In genomic region chr16:77467929-77468328, GRCh38 we compare ENCODE assay signal across 18 cellular contexts. TPM values are rescaled to one million over a fixed set of nuclear protein-coding genes. Genes with fewer than 3 reads are reported as not detected.
DNase-seq lines count a peak whose midpoint lies in the region; ATAC-seq and TF ChIP-seq lines count a peak whose summit lies in the region.
"Had no signal": no experiment of that assay in that cellular context is flagged by ENCODE, and none has a peak within 500 bp of the region (broad histone marks: within the 10 kb centered on the region; RNA-seq: fewer than 3 reads in every experiment).

No MANE protein-coding gene starts in this region.

- no peaks in the 10 kb centered on the region for H3K36me3 Mint-ChIP-seq in glutamatergic neuron (ENCODE audit: unreplicated experiment)
- no peaks in the 10 kb centered on the region for H3K36me3 Mint-ChIP-seq in CD8-positive, alpha-beta memory T cell
- H3K36me3 Mint-ChIP-seq: CD14-positive monocyte; CD4-positive, alpha-beta memory T cell; IgD-negative memory B cell had no signal

- peaks cover 0 to 21% (median 10%) of the 10 kb centered on the region in 10 experiments; a peak in 11 of 20 replicates for H3K4me1 ChIP-seq in BLaER1 treated with 17β-estradiol and CSF1 and Interleukin-3, amounts not matched to agents 10 nM and 100 nM
- H3K4me1 ChIP-seq in Karpas-422 (ENCODE audit: low read length) (no peaks in the 10 kb centered on the region), right cardiac atrium (ENCODE audit: control insufficient read depth, insufficient read depth, low read length) (no peaks in the 10 kb centered on the region)
- no peaks in the 10 kb centered on the region for H3K4me1 ChIP-seq in CD8-positive, alpha-beta memory T cell (ENCODE audit: insufficient read depth, low read length)
- H3K4me1 ChIP-seq: BE2C, HAP-1 had no signal

- H3K4me2 ChIP-seq in BLaER1 treated with 17β-estradiol and CSF1 and Interleukin-3, amounts not matched to agents 10 nM and 100 nM, result peak overlapping the region in 9 of 11 experiments; percentile 4 to 67 (median 36); a peak in 14 of 22 replicates
- no peak overlapping the region for H3K4me2 ChIP-seq in Karpas-422 (ENCODE audit: low read depth, low read length, poor library complexity, severe bottlenecking)

- H3K27me3 ChIP-seq in BLaER1 treated with 17β-estradiol and CSF1 and Interleukin-3, amounts not matched to agents 10 nM and 100 nM, result no peaks in the 10 kb centered on the region
- H3K27me3 ChIP-seq in Karpas-422 (ENCODE audit: low read length), result no peaks in the 10 kb centered on the region
- no peaks in the 10 kb centered on the region for H3K27me3 ChIP-seq in CD8-positive, alpha-beta memory T cell (ENCODE audit: insufficient read depth, low read length, poor library complexity, severe bottlenecking)
- H3K27me3 ChIP-seq in right cardiac atrium (ENCODE audit: control insufficient read depth, insufficient read depth), result no peaks in the 10 kb centered on the region
- H3K27me3 ChIP-seq: BE2C had no signal

- H3K27me3 Mint-ChIP-seq in glutamatergic neuron (ENCODE audit: unreplicated experiment), result peaks cover 3% of the 10 kb centered on the region
- peaks cover 0 to 5% of the 10 kb centered on the region in 2 donors for H3K27me3 Mint-ChIP-seq in CD8-positive, alpha-beta memory T cell
- H3K27me3 Mint-ChIP-seq: IgD-negative memory B cell had no signal

- peaks cover 3% of the 10 kb centered on the region for H3K9me3 Mint-ChIP-seq in glutamatergic neuron (ENCODE audit: unreplicated experiment)
- peaks cover 0 to 3% (median 0%) of the 10 kb centered on the region in 5 donors for H3K9me3 Mint-ChIP-seq in CD8-positive, alpha-beta memory T cell

- intact Hi-C loops in right cardiac atrium (cut with DNase I), result no loop called here

- H3K36me3 ChIP-seq in BLaER1 treated with 17β-estradiol and CSF1 and Interleukin-3, amounts not matched to agents 10 nM and 100 nM, result no peaks in the 10 kb centered on the region
- no peaks in the 10 kb centered on the region for H3K36me3 ChIP-seq in Karpas-422 (ENCODE audit: insufficient read depth, low read length)
- no peaks in the 10 kb centered on the region for H3K36me3 ChIP-seq in CD8-positive, alpha-beta memory T cell (ENCODE audit: insufficient read depth, low read length)
- H3K36me3 ChIP-seq: BE2C, HAP-1 had no signal

- no peak for ATAC-seq in right cardiac atrium
- ATAC-seq: HepG2 had no signal

- no peaks in the 10 kb centered on the region for H3K9me3 ChIP-seq in BLaER1 treated with 17β-estradiol and CSF1 and Interleukin-3, amounts not matched to agents 10 nM and 100 nM (replicated peaks in 1 of 11)
- H3K9me3 ChIP-seq in Karpas-422 (ENCODE audit: low read length) (no peaks in the 10 kb centered on the region), right cardiac atrium (ENCODE audit: control insufficient read depth, low read length) (no peaks in the 10 kb centered on the region)
- no peaks in the 10 kb centered on the region for H3K9me3 ChIP-seq in CD8-positive, alpha-beta memory T cell (ENCODE audit: low read length)
- H3K9me3 ChIP-seq: BE2C, HAP-1 had no signal

- no peak for TF ChIP-seq CTCF in glutamatergic neuron (IDR thresholded peaks at IDR 0.05; ENCODE audit: partially characterized antibody, unreplicated experiment)

- H2AFZ ChIP-seq in Karpas-422 (ENCODE audit: low read length), result no peak overlapping the region

- H3K4me1 Mint-ChIP-seq in glutamatergic neuron (ENCODE audit: low read depth, unreplicated experiment), result peaks cover 23% of the 10 kb centered on the region
- H3K4me1 Mint-ChIP-seq in CD8-positive, alpha-beta memory T cell, result no peaks in the 10 kb centered on the region
- H3K4me1 Mint-ChIP-seq: CD14-positive monocyte; CD4-positive, alpha-beta memory T cell; IgD-negative memory B cell had no signal

- no peak overlapping the region for H3K4me3 ChIP-seq in BLaER1 treated with 17β-estradiol and CSF1 and Interleukin-3, amounts not matched to agents 10 nM and 100 nM
- no peak overlapping the region for H3K4me3 ChIP-seq in Karpas-422 (ENCODE audit: low read length)
- H3K4me3 ChIP-seq in CD8-positive, alpha-beta memory T cell (ENCODE audit: low read length), result no peak overlapping the region
- H3K4me3 ChIP-seq in right cardiac atrium (ENCODE audit: low read length), result no peak overlapping the region
- H3K4me3 ChIP-seq: HAP-1 had no signal

- H3K27ac Mint-ChIP-seq in glutamatergic neuron (ENCODE audit: unreplicated experiment), result no peak overlapping the region
- H3K27ac Mint-ChIP-seq in CD8-positive, alpha-beta memory T cell, result no peak overlapping the region
- H3K27ac Mint-ChIP-seq: CD14-positive monocyte; CD4-positive, alpha-beta memory T cell; IgD-negative memory B cell had no signal

- no peaks in the 10 kb centered on the region for H3K9me2 ChIP-seq in Karpas-422 (replicated peaks; ENCODE audit: insufficient read depth, low read length)

- H3K27ac ChIP-seq in BLaER1 treated with 17β-estradiol and CSF1 and Interleukin-3, amounts not matched to agents 10 nM and 100 nM, result no peak overlapping the region
- H3K27ac ChIP-seq in Karpas-422 (ENCODE audit: low read length), result no peak overlapping the region
- no peak overlapping the region for H3K27ac ChIP-seq in CD8-positive, alpha-beta memory T cell (ENCODE audit: low read depth, low read length)
- H3K27ac ChIP-seq in right cardiac atrium (ENCODE audit: low read length), result no peak overlapping the region

- 64% methylated on average over 4 of the region's 4 CpGs for WGBS in right cardiac atrium

- DNase-seq in Karpas-422 (peak; percentile 25), glutamatergic neuron (no peak), retina (peak; percentile 21), right cardiac atrium (no peak), ACHN (no peak)
- no peak for DNase-seq in CD8-positive, alpha-beta memory T cell
- DNase-seq: BE2C; Calu3; CD4-positive, alpha-beta memory T cell; DMS79 treated with DMSO at 0.1 percent for 48 hours; GF-D8; KBM-7 had no signal

- CTCF ChIA-PET in CD8-positive, alpha-beta memory T cell (lab: Charles Lee), result no interaction called here

- no peaks in the 10 kb centered on the region for H4K20me1 ChIP-seq in BLaER1 treated with 17β-estradiol and CSF1 and Interleukin-3, amounts not matched to agents 10 nM and 100 nM
- H4K20me1 ChIP-seq in Karpas-422 (ENCODE audit: insufficient read depth, low read depth, low read length), result no peaks in the 10 kb centered on the region

- no peak overlapping the region for H3K9ac ChIP-seq in BLaER1 treated with 17β-estradiol and CSF1 and Interleukin-3, amounts not matched to agents 10 nM and 100 nM
- H3K9ac ChIP-seq in Karpas-422 (ENCODE audit: low read length), result no peak overlapping the region

- H3K79me2 ChIP-seq in Karpas-422 (ENCODE audit: low read length), result no peaks in the 10 kb centered on the region

- POLR2A ChIA-PET in CD8-positive, alpha-beta memory T cell (lab: Charles Lee), result no interaction called here

- peak overlapping the region; percentile 15 for H3K4me3 Mint-ChIP-seq in glutamatergic neuron (ENCODE audit: unreplicated experiment)
- H3K4me3 Mint-ChIP-seq in CD8-positive, alpha-beta memory T cell, result no peak overlapping the region
- H3K4me3 Mint-ChIP-seq: CD14-positive monocyte; CD4-positive, alpha-beta memory T cell; IgD-negative memory B cell had no signal

- in situ Hi-C loops in ACHN (cut with HindIII; ENCODE audit: low pct_ligation_motif_present, low pct_unique_long_range_greater_than_20kb, low sequenced_read_pairs), result no loop called here

RNA-seq across cellular contexts. Expression of gene ADAMTS18, which starts 33.1 kb away (rescaled TPM):
- total RNA-seq in Karpas-422 (2014; rRNA removed; shearing (Covaris generic); ENCODE audit: low replicate concordance), result not detected in 2 replicates
- total RNA-seq in glutamatergic neuron (ENCODE audit: unreplicated experiment) (1.7 TPM), right cardiac atrium (not detected)
- total RNA-seq in CD8-positive, alpha-beta memory T cell, result not detected
- polyA plus RNA-seq in CD8-positive, alpha-beta memory T cell, result not detected
- polyA plus RNA-seq in right cardiac atrium, result not detected
- total RNA-seq: A172; Calu3; CD4-positive, alpha-beta memory T cell; HepG2 had no signal
- polyA plus RNA-seq: CD14-positive monocyte; CD4-positive, alpha-beta memory T cell; IgD-negative memory B cell had no signal

Comparison
In these comparisons a context has a peak if more than half of its experiments do, and no peak if none do; other contexts are left out.
1. DNase-seq: peak in Karpas-422 (single experiment) and retina (single experiment); none in glutamatergic neuron (single experiment), CD8-positive, alpha-beta memory T cell (0 of 5), right cardiac atrium (0 of 3) and ACHN (single experiment).